8 cellular contexts compared by ENCODE assay signal in genomic region chr3:100254168-100254777, GRCh38. TPM values are rescaled to one million over a fixed set of nuclear protein-coding genes. Genes with fewer than 3 reads are reported as not detected.
DNase-seq lines count a peak whose midpoint lies in the region; ATAC-seq, FAIRE-seq and TF ChIP-seq lines count a peak whose summit lies in the region.

No MANE protein-coding gene starts in this region.

- no peak overlapping the region for H3K4me3 Mint-ChIP-seq in MCF 10A (ENCODE audit: unreplicated experiment)

- no peaks in the 10 kb centered on the region for H3K27me3 ChIP-seq in Panc1 (ENCODE audit: control insufficient read depth, insufficient read depth, low read length)

- no peak overlapping the region for H3K4me3 ChIP-seq in Panc1 (ENCODE audit: low read depth in 2 of 2, low read length in 2 of 2)

- H3K9me3 ChIP-seq in Panc1 (ENCODE audit: control insufficient read depth, insufficient read depth, low read depth, low read length), result no peaks in the 10 kb centered on the region

- no peaks in the 10 kb centered on the region for H3K27me3 Mint-ChIP-seq in MCF 10A (ENCODE audit: insufficient read depth, unreplicated experiment)

- H3K36me3 Mint-ChIP-seq in MCF 10A (ENCODE audit: insufficient read depth, unreplicated experiment), result no peaks in the 10 kb centered on the region

- in situ Hi-C loops in Caki2 (cut with HindIII; ENCODE audit: low pct_unique_long_range_greater_than_20kb, low sequenced_read_pairs) (no loop called here), KBM-7 (cut with MboI; ENCODE audit: low pct_unique_long_range_greater_than_20kb, low sequenced_read_pairs) (loop anchor here (10.0 kb wide), 1 partner anchor 419 kb away; no protein-coding TSS in a partner anchor), Panc1 (cut with HindIII; ENCODE audit: low pct_unique_long_range_greater_than_20kb, low sequenced_read_pairs) (no loop called here)

- TF ChIP-seq CTCF in Panc1 (IDR thresholded peaks at IDR 0.05) (peak; percentile 92), MCF 10A (IDR thresholded peaks at IDR 0.05; ENCODE audit: unreplicated experiment) (peak; percentile 78)

- ATAC-seq in Panc1 (peak; percentile 93), HG02763 (IDR thresholded peaks at IDR 0.05; ENCODE audit: unreplicated experiment) (no peak)

- H3K36me3 ChIP-seq in Panc1 (ENCODE audit: control insufficient read depth, insufficient read depth, low read length), result no peaks in the 10 kb centered on the region

- no peak overlapping the region for H3K27ac Mint-ChIP-seq in MCF 10A (ENCODE audit: low read depth, unreplicated experiment)

- BruUV-seq in Panc1 (replicated peaks; lab: Mats Ljungman, UMichigan) (no TSS peak), MCF 10A (replicated peaks; lab: Mats Ljungman, UMichigan) (no TSS peak)

- intact Hi-C loops in Panc1 (cut with micrococcal nuclease; ENCODE audit: unreplicated experiment), result loop anchor here (1.0 kb wide), 1 partner anchor 187 kb away; no protein-coding TSS in a partner anchor
- intact Hi-C loops in MCF 10A (cut with micrococcal nuclease), result loop anchor here (1.0 kb wide), 3 partner anchors 185 to 422 kb away; no protein-coding TSS in a partner anchor

- peak; percentile 18 for DNase-seq in Caki2 (ENCODE audit: low read depth)
- DNase-seq in GM19240 (ENCODE audit: insufficient read length, low spot score), result peak; percentile 3
- DNase-seq in KBM-7, result peak; percentile 66
- DNase-seq in Panc1 (ENCODE audit: low read depth, low spot score), result peak; percentile 47
- DNase-seq in MCF 10A (ENCODE audit: unreplicated experiment), result peak; percentile 68
- DNase-seq in stimulated activated CD4-positive, alpha-beta T cell treated with anti-CD3 and anti-CD28 coated beads, Interleukin-2, amount 100 ng/mL, for 24 hours, result peak; percentile 24 to 31

- no peaks in the 10 kb centered on the region for H3K4me1 ChIP-seq in Panc1 (ENCODE audit: control insufficient read depth, insufficient read depth, low read length)

- H3K4me1 Mint-ChIP-seq in MCF 10A (ENCODE audit: insufficient read depth, unreplicated experiment), result no peaks in the 10 kb centered on the region

- peak; percentile 74 for FAIRE-seq in islet of Langerhans (lab: Jason Lieb, UNC)

- no peaks in the 10 kb centered on the region for H3K9me3 Mint-ChIP-seq in MCF 10A (ENCODE audit: unreplicated experiment)

- POLR2A ChIA-PET in Panc1 (lab: Charles Lee) (no interaction called here), MCF 10A (lab: Yijun Ruan, JAX) (interaction anchor here (0.6 to 1.1 kb wide), 7 partner anchors 80 to 427 kb away, joined by 3 to 4 read pairs (median 4); partner anchors contain the start of gene NIT2)

- H3K27ac ChIP-seq in Panc1 (ENCODE audit: low read length), result no peak overlapping the region

- CTCF ChIA-PET in Panc1 (lab: Charles Lee) (interaction anchor here (0.5 to 1.3 kb wide), 16 partner anchors 9 to 1191 kb away, joined by 3 to 29 read pairs (median 6); no protein-coding TSS in a partner anchor), MCF 10A (lab: Yijun Ruan, JAX) (interaction anchor here (0.6 to 5.2 kb wide), 46 partner anchors 8 to 446 kb away, joined by 3 to 139 read pairs (median 4); partner anchors contain the start of gene CMSS1)

RNA-seq across cellular contexts. Expression of gene TBC1D23, which starts 6.5 kb away (rescaled TPM):
- 7.0 and 8.9 TPM in 2 replicates for total RNA-seq in Caki2 (2014; rRNA removed; shearing (Covaris generic); ENCODE audit: low replicate concordance)
- total RNA-seq in Panc1 (2021; ENCODE audit: unreplicated experiment) (39.4 TPM), MCF 10A (2022) (34.5 and 34.8 TPM in 2 replicates)
- 11.7 TPM for polyA plus RNA-seq in Panc1 (2012; ENCODE audit: insufficient read length)

Comparison
In these comparisons a context has a peak if more than half of its experiments do, and no peak if none do; other contexts are left out.
1. DNase-seq: peak in every context shown above with its lines; median percentile 68 in MCF 10A; 66 in KBM-7; 47 in Panc1; 28 in stimulated activated CD4-positive, alpha-beta T cell treated with anti-CD3 and anti-CD28 coated beads, Interleukin-2, amount 100 ng/mL, for 24 hours; 18 in Caki2; 3 in GM19240.